Comparison of ENCODE assay signal across 19 cellular contexts in genomic region chr2:8513601-8514273, GRCh38.
DNase-seq lines count a peak whose midpoint lies in the region; ATAC-seq and TF ChIP-seq lines count a peak whose summit lies in the region.
"Had no signal": no experiment of that assay in that cellular context is flagged by ENCODE, and none has a peak within 500 bp of the region (broad histone marks: within the 10 kb centered on the region; RNA-seq: fewer than 3 reads in every experiment).

No MANE protein-coding gene starts in this region.

- no peaks in the 10 kb centered on the region for H4K20me1 ChIP-seq in OCI-LY3 (ENCODE audit: insufficient read depth, low read length)

- peak overlapping the region; percentile 53; the same call in 1 of the 2 replicates for H3K9ac ChIP-seq in OCI-LY3 (ENCODE audit: low read length)

- ATAC-seq in Right ventricle myocardium inferior (no peak), heart left ventricle (no peak), HG02623 (IDR thresholded peaks at IDR 0.05; ENCODE audit: unreplicated experiment) (no peak)
- no peak for ATAC-seq in stimulated activated naive B cell treated with anti-CD40 and anti-IgM and Interleukin-4, amounts not matched to agents 10 μg/mL and 1 μg/mL and 100 μg/mL, for 72 hours (replicated peaks)
- ATAC-seq: left ventricle myocardium superior, T-cell, WTC11 had no signal

- no peak for TF ChIP-seq POLR2A in heart left ventricle (IDR thresholded peaks at IDR 0.05)

- 96 to 97% (median 97%) methylated on average over 14 of the region's 14 CpGs for WGBS in heart left ventricle, 4 donors

- peaks cover 0 to 59% (median 13%) of the 10 kb centered on the region in 12 donors for H3K4me1 ChIP-seq in heart left ventricle
- H3K4me1 ChIP-seq in OCI-LY3 (ENCODE audit: low read length) = peaks cover 75% of the 10 kb centered on the region
- H3K4me1 ChIP-seq: sigmoid colon had no signal

- H3K27me3 ChIP-seq in heart left ventricle (no peaks in the 10 kb centered on the region), OCI-LY3 (ENCODE audit: low read depth, low read length) (no peaks in the 10 kb centered on the region)
- H3K27me3 ChIP-seq: adrenal gland, cardiac muscle cell, esophagus muscularis mucosa, sigmoid colon had no signal

- peaks cover 7% of the 10 kb centered on the region for H3K27me3 Mint-ChIP-seq in chondrocyte (ENCODE audit: low read depth)
- H3K27me3 Mint-ChIP-seq in stimulated activated naive B cell treated with anti-CD40 and anti-IgM and Interleukin-4, amounts not matched to agents 10 μg/mL and 1 μg/mL and 100 μg/mL, for 72 hours = peaks cover 16 to 45% of the 10 kb centered on the region in 2 donors
- H3K27me3 Mint-ChIP-seq: T-cell had no signal

- peaks cover 12% of the 10 kb centered on the region for H3K4me1 Mint-ChIP-seq in chondrocyte (ENCODE audit: low read depth)
- peaks cover 38 to 65% of the 10 kb centered on the region in 2 donors for H3K4me1 Mint-ChIP-seq in stimulated activated naive B cell treated with anti-CD40 and anti-IgM and Interleukin-4, amounts not matched to agents 10 μg/mL and 1 μg/mL and 100 μg/mL, for 72 hours
- H3K4me1 Mint-ChIP-seq: WTC11 had no signal

- peaks cover 14% of the 10 kb centered on the region for H3K79me2 ChIP-seq in OCI-LY3 (ENCODE audit: low read length)

- H2AFZ ChIP-seq in OCI-LY3 (ENCODE audit: low read depth, low read length) = no peak overlapping the region

- peaks cover 0 to 8% (median 0%) of the 10 kb centered on the region in 12 donors for H3K9me3 ChIP-seq in heart left ventricle
- peaks cover 18% of the 10 kb centered on the region; the same call in 1 of the 2 replicates for H3K9me3 ChIP-seq in OCI-LY3 (ENCODE audit: insufficient read depth, low read length)
- H3K9me3 ChIP-seq: adrenal gland, sigmoid colon had no signal

- H3K36me3 Mint-ChIP-seq in chondrocyte (ENCODE audit: low read depth) = peaks cover 3% of the 10 kb centered on the region
- H3K36me3 Mint-ChIP-seq in stimulated activated naive B cell treated with anti-CD40 and anti-IgM and Interleukin-4, amounts not matched to agents 10 μg/mL and 1 μg/mL and 100 μg/mL, for 72 hours = peaks cover 22 to 33% of the 10 kb centered on the region in 2 donors

- DNase-seq in Right ventricle myocardium inferior (ENCODE audit: missing footprints) = peak; percentile 47
- no peak for DNase-seq in heart left ventricle
- peak; percentile 71 for DNase-seq in chondrocyte (ENCODE audit: low spot score)
- DNase-seq in stimulated activated naive B cell treated with anti-CD40 and anti-IgM and Interleukin-4, amounts not matched to agents 10 μg/mL and 1 μg/mL and 100 μg/mL, for 72 hours = no peak
- no peak for DNase-seq in middle frontal gyrus (ENCODE audit: extremely low spot score, low spot score)
- DNase-seq in 8988T = no peak
- DNase-seq: activated CD8-positive, alpha-beta memory T cell treated with anti-CD3 and anti-CD28 coated beads, Interleukin-2, amount 50 U/mL, for 48 hours; adrenal gland; H7; left ventricle myocardium superior; NCI-H2029 treated with DMSO at 0.1 percent for 48 hours; NCI-H510A; sigmoid colon; T-cell had no signal

- H3K36me3 ChIP-seq in heart left ventricle (no peaks in the 10 kb centered on the region), OCI-LY3 (replicated peaks; ENCODE audit: low read depth, low read length) (peaks cover 41% of the 10 kb centered on the region)
- H3K36me3 ChIP-seq: adrenal gland, cardiac muscle cell, esophagus muscularis mucosa, sigmoid colon had no signal

- intact Hi-C loops in Right ventricle myocardium inferior (cut with DNase I) (loop anchor here (10.0 kb wide), 1 partner anchor 229 kb away; no protein-coding TSS in a partner anchor), heart left ventricle (cut with DNase I) (loop anchor here in 2 of 10 donors (10.0 kb wide), 2 partner anchors 129 to 171 kb away; partner anchors contain the start of gene ID2 (in 1 of the 2))

- H3K4me3 Mint-ChIP-seq in chondrocyte (ENCODE audit: unreplicated experiment) = no peak overlapping the region
- peak overlapping the region; percentile 21 to 34 for H3K4me3 Mint-ChIP-seq in stimulated activated naive B cell treated with anti-CD40 and anti-IgM and Interleukin-4, amounts not matched to agents 10 μg/mL and 1 μg/mL and 100 μg/mL, for 72 hours
- H3K4me3 Mint-ChIP-seq: WTC11 had no signal

- peak overlapping the region; percentile 58; the same call in 1 of the 2 replicates for H3K4me2 ChIP-seq in OCI-LY3 (ENCODE audit: low read length)

- H3K4me3 ChIP-seq in heart left ventricle (no peak overlapping the region), OCI-LY3 (ENCODE audit: low read length) (peak overlapping the region; percentile 33; the same call in 1 of the 2 replicates)
- H3K4me3 ChIP-seq: adrenal gland, cardiac muscle cell, esophagus muscularis mucosa, sigmoid colon had no signal

- peak overlapping the region in 1 of 12 donors; percentile 75 for H3K27ac ChIP-seq in heart left ventricle
- H3K27ac ChIP-seq in OCI-LY3 (ENCODE audit: low read length) = peak overlapping the region; percentile 98
- H3K27ac ChIP-seq: cardiac muscle cell, esophagus muscularis mucosa, sigmoid colon had no signal

- TF ChIP-seq CTCF in heart left ventricle (IDR thresholded peaks at IDR 0.05) (no peak), OCI-LY3 (IDR thresholded peaks at IDR 0.05; ENCODE audit: low read depth, low read length) (no peak), chondrocyte (IDR thresholded peaks at IDR 0.05) (no peak)

- peaks cover 12% of the 10 kb centered on the region for H3K9me3 Mint-ChIP-seq in chondrocyte (ENCODE audit: low read depth)
- peaks cover 24 to 25% of the 10 kb centered on the region in 2 donors for H3K9me3 Mint-ChIP-seq in stimulated activated naive B cell treated with anti-CD40 and anti-IgM and Interleukin-4, amounts not matched to agents 10 μg/mL and 1 μg/mL and 100 μg/mL, for 72 hours

- H3K27ac Mint-ChIP-seq in chondrocyte (ENCODE audit: unreplicated experiment) = no peak overlapping the region
- H3K27ac Mint-ChIP-seq in stimulated activated naive B cell treated with anti-CD40 and anti-IgM and Interleukin-4, amounts not matched to agents 10 μg/mL and 1 μg/mL and 100 μg/mL, for 72 hours = peak overlapping the region; percentile 98
- H3K27ac Mint-ChIP-seq: WTC11 had no signal

Comparison
In these comparisons a context has a peak if more than half of its experiments do, and no peak if none do; other contexts are left out.
1. DNase-seq: peak in Right ventricle myocardium inferior (single experiment) and chondrocyte (single experiment); none in heart left ventricle (0 of 5), stimulated activated naive B cell treated with anti-CD40 and anti-IgM and Interleukin-4, amounts not matched to agents 10 μg/mL and 1 μg/mL and 100 μg/mL, for 72 hours (single experiment), middle frontal gyrus (single experiment) and 8988T (single experiment).